30 cellular contexts compared by ENCODE assay signal in the genomic region with DNA sequence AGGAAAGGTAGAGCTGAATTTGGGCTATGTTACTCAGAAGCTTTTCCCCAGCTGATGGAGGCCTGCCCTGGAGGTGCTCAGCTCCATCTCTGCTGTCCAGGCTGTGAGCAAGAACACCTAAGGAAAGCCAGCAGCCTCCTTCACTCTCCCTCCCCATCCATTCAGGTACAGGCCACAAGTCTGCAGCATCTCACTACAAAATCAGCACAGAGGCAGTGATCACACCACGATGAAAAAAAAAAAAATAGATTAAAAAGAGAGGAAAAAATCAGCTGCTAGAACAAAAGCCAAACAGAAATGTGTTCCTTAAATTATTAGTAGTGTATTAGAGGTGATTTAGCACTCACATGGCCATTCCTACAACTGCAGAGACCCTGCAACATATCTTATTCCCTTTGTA.
"Had no signal": no experiment of that assay in that cellular context is flagged by ENCODE, and none has a peak within 500 bp of the region (broad histone marks: within the 10 kb centered on the region; RNA-seq: fewer than 3 reads in every experiment).

No MANE protein-coding gene starts in this region.

- DNase-seq: dermis blood vessel endothelial cell; effector memory CD8-positive, alpha-beta T cell; foreskin melanocyte; glutamatergic neuron; hypothalamus; left ventricle myocardium superior; lower lobe of right lung; mucosa of descending colon; naive B cell; stimulated activated CD4-positive, alpha-beta T cell treated with anti-CD3 and anti-CD28 coated beads, Interleukin-12 subunit alpha, Interleukin-12 subunit beta, amount 100 ng/mL, for 4 hours; stimulated activated CD4-positive, alpha-beta T cell treated with anti-CD3 and anti-CD28 coated beads, Interleukin-1b, Interleukin-23, amount 100 ng/mL, for 48 hours; stimulated activated CD4-positive, alpha-beta T cell treated with anti-CD3 and anti-CD28 coated beads, Interleukin-4, amount 100 ng/mL, for 1 hour; stimulated activated CD8-positive, alpha-beta memory T cell treated with anti-CD3 and anti-CD28 coated beads, Interleukin-4, amount 100 ng/mL, for 48 hours; stimulated activated naive CD4-positive, alpha-beta T cell; stimulated activated naive CD8-positive, alpha-beta T cell treated with anti-CD3 and anti-CD28 coated beads, Interleukin-15, amount 100 ng/mL, for 72 hours; transverse colon; upper lobe of right lung; uterus had no signal

- H3K4me1 ChIP-seq: lower lobe of right lung, parathyroid adenoma, suprapubic skin, transverse colon, upper lobe of right lung, uterus had no signal

- FAIRE-seq: keratinocyte had no signal

- H3K79me2 ChIP-seq: parathyroid adenoma had no signal

- H3K4me3 ChIP-seq: coronary artery, lower lobe of right lung, mucosa of descending colon, neural progenitor cell, smooth muscle cell, suprapubic skin, transverse colon, upper lobe of right lung, uterus had no signal

- H3K9ac ChIP-seq: neural progenitor cell, parathyroid adenoma had no signal

- H2AFZ ChIP-seq: neural progenitor cell, parathyroid adenoma had no signal

- H3K4me2 ChIP-seq: neural progenitor cell, smooth muscle cell had no signal

- H3K9me3 ChIP-seq: lower lobe of right lung, mucosa of descending colon, suprapubic skin, transverse colon, upper lobe of right lung, uterus had no signal

- H3K36me3 ChIP-seq: lower lobe of right lung, neural progenitor cell, suprapubic skin, transverse colon, upper lobe of right lung, uterus had no signal

- H3K36me3 Mint-ChIP-seq: memory B cell; naive B cell; natural killer cell treated with Interleukin-12 subunit alpha and Interleukin-12 subunit beta and Interleukin-15 and Interleukin-18, amount 100 ng/mL, for 72 hours; neural progenitor cell had no signal

- H3K4me1 Mint-ChIP-seq: memory B cell, naive B cell had no signal

- H3K4me3 Mint-ChIP-seq: effector memory CD8-positive, alpha-beta T cell; memory B cell; naive B cell; natural killer cell treated with Interleukin-12 subunit alpha and Interleukin-12 subunit beta and Interleukin-15 and Interleukin-18, amount 100 ng/mL, for 72 hours; neural progenitor cell; stimulated activated naive CD8-positive, alpha-beta T cell treated with anti-CD3 and anti-CD28 coated beads, Interleukin-15, amount 100 ng/mL, for 72 hours had no signal

- H3K27me3 Mint-ChIP-seq: memory B cell had no signal

- ATAC-seq: effector memory CD8-positive, alpha-beta T cell; esophagus mucosa; left ventricle myocardium superior; lower lobe of right lung; mucosa of descending colon; natural killer cell treated with Interleukin-12 subunit alpha and Interleukin-12 subunit beta and Interleukin-15 and Interleukin-18, amount 100 ng/mL, for 72 hours; sciatic nerve; stimulated activated naive CD8-positive, alpha-beta T cell treated with anti-CD3 and anti-CD28 coated beads, Interleukin-15, amount 100 ng/mL, for 72 hours; upper lobe of right lung had no signal

- H3K27me3 ChIP-seq: neural progenitor cell, transverse colon, upper lobe of right lung, uterus had no signal

- H3K27ac ChIP-seq: coronary artery, epithelial cell of prostate, lower lobe of right lung, neural progenitor cell, parathyroid adenoma, suprapubic skin, transverse colon, upper lobe of right lung, uterus had no signal

- H3K27ac Mint-ChIP-seq: effector memory CD8-positive, alpha-beta T cell; memory B cell; naive B cell; natural killer cell treated with Interleukin-12 subunit alpha and Interleukin-12 subunit beta and Interleukin-15 and Interleukin-18, amount 100 ng/mL, for 72 hours; neural progenitor cell; progenitor cell of endocrine pancreas; stimulated activated naive CD8-positive, alpha-beta T cell treated with anti-CD3 and anti-CD28 coated beads, Interleukin-15, amount 100 ng/mL, for 72 hours had no signal

- H3K9me3 Mint-ChIP-seq: effector memory CD8-positive, alpha-beta T cell; natural killer cell treated with Interleukin-12 subunit alpha and Interleukin-12 subunit beta and Interleukin-15 and Interleukin-18, amount 100 ng/mL, for 72 hours; stimulated activated naive CD8-positive, alpha-beta T cell treated with anti-CD3 and anti-CD28 coated beads, Interleukin-15, amount 100 ng/mL, for 72 hours had no signal
